Comparison of ENCODE assay signal across 13 cellular contexts in genomic region chr5:745272-746142, GRCh38. TPM values are rescaled to one million over a fixed set of nuclear protein-coding genes. Genes with fewer than 3 reads are reported as not detected.
DNase-seq lines count a peak whose midpoint lies in the region; ATAC-seq, FAIRE-seq and TF ChIP-seq lines count a peak whose summit lies in the region.
"Not testable (repeated sequence)": the region's sequence is repeated elsewhere in the genome, so short reads cannot be mapped to it uniquely, and the experiment has no call there.
"Had no signal": no experiment of that assay in that cellular context is flagged by ENCODE, and none has a peak within 500 bp of the region (broad histone marks: within the 10 kb centered on the region; RNA-seq: fewer than 3 reads in every experiment).

No MANE protein-coding gene starts in this region.

- TF ChIP-seq POLR2A in vagina (IDR thresholded peaks at IDR 0.05): not testable (repeated sequence)

- not testable (repeated sequence) for FAIRE-seq in kidney (lab: Jason Lieb, UNC)

- H3K27me3 ChIP-seq in vagina: not testable (repeated sequence)

- not testable (repeated sequence) for H3K4me3 ChIP-seq in kidney (ENCODE audit: low read length in 2 of 2); mucosa of descending colon; vagina

- H3K9ac ChIP-seq in kidney (ENCODE audit: low read length in 2 of 2): not testable (repeated sequence)

- DNase-seq in 8988T (peak; percentile 8), GM20000 (ENCODE audit: low spot score) (peak; percentile 0), kidney (peak; percentile 74), posterior vena cava (ENCODE audit: low spot score) (peak; percentile 84), vagina (ENCODE audit: extremely low spot score in 2 of 2) (peak; percentile 29 to 97)
- DNase-seq in activated effector memory CD4-positive, alpha-beta T cell treated with anti-CD3 and anti-CD28 coated beads, Interleukin-2, amount 50 U/mL, for 16 hours: peak; percentile 59
- not testable (repeated sequence) for DNase-seq in Right ventricle myocardium superior, mucosa of descending colon

- H3K4me1 ChIP-seq in kidney (ENCODE audit: control insufficient read depth in 1 of 2, insufficient read depth in 1 of 2, low read depth in 1 of 2, low read length in 2 of 2); mucosa of descending colon (ENCODE audit: low read depth); vagina: not testable (repeated sequence)

- not testable (repeated sequence) for H3K36me3 ChIP-seq in kidney (ENCODE audit: control insufficient read depth in 1 of 2, insufficient read depth in 2 of 2, low read length in 2 of 2); mucosa of descending colon (ENCODE audit: low read depth); vagina

- not testable (repeated sequence) for TF ChIP-seq CTCF in GM20000 (IDR thresholded peaks at IDR 0.05; ENCODE audit: extremely low read depth, missing control alignments); kidney (IDR thresholded peaks at IDR 0.05; ENCODE audit: borderline replicate concordance, extremely low read depth, insufficient read depth); mucosa of descending colon (IDR thresholded peaks at IDR 0.05); vagina (IDR thresholded peaks at IDR 0.05)

- ATAC-seq in Right ventricle myocardium superior (ENCODE audit: poor library complexity): peak; percentile 28
- ATAC-seq in mucosa of descending colon: peak; percentile 19

- H3K27ac ChIP-seq in kidney (ENCODE audit: low read depth in 2 of 2, low read length in 2 of 2); vagina: not testable (repeated sequence)

- not testable (repeated sequence) for H3K9me3 ChIP-seq in kidney (ENCODE audit: control insufficient read depth in 1 of 2, low read length in 2 of 2); mucosa of descending colon; vagina

- intact Hi-C loops in Right ventricle myocardium superior (cut with DNase I); mucosa of descending colon (cut with DNase I, micrococcal nuclease); posterior vena cava (cut with DNase I): not testable (repeated sequence)
- intact Hi-C loops in kidney (cut with DNase I) (loop anchor here (5.0 kb wide), 1 partner anchor 97 kb away; no protein-coding TSS in a partner anchor), vagina (cut with DNase I) (loop anchor here (2.0 kb wide), 1 partner anchor 95 kb away; no protein-coding TSS in a partner anchor)

RNA-seq across cellular contexts. Expression of gene ZDHHC11B, which starts 39.0 kb away (rescaled TPM):
- total RNA-seq in Right ventricle myocardium superior (18.8 TPM), kidney (5.4 TPM), mucosa of descending colon (1 to 10 TPM in 2 of 3 donors, under 1 TPM in 1; 0.41 to 6.4 (median 4.6) TPM), posterior vena cava (10 to 100 TPM in 1 of 2 donors, 1 to 10 TPM in 1; 9.1 to 14.9 TPM), vagina (2.7 TPM)
- 4.4 TPM for polyA plus RNA-seq in kidney (ENCODE audit: insufficient read depth, low read depth, low replicate concordance)
- total RNA-seq: GM23248, IMR-90, M059J had no signal
- polyA plus RNA-seq: AG04450; CD8-positive, alpha-beta memory T cell; GM23248 had no signal

RNA-seq across cellular contexts. Expression of gene TPPP, which starts 52.4 kb away (rescaled TPM):
- 39.7 TPM for total RNA-seq in Right ventricle myocardium superior
- 6.9 TPM for total RNA-seq in kidney
- polyA plus RNA-seq in kidney (ENCODE audit: insufficient read depth, low read depth, low replicate concordance): 5.8 TPM
- total RNA-seq in mucosa of descending colon: 10 to 100 TPM in 1 of 3 donors, 1 to 10 TPM in 2; 2.2 to 18.1 (median 2.2) TPM
- 10 to 100 TPM in 1 of 2 donors, 1 to 10 TPM in 1; 9.8 to 10.8 TPM for total RNA-seq in posterior vena cava
- total RNA-seq in vagina: 4.7 TPM
- total RNA-seq: GM23248 had no signal
- polyA plus RNA-seq: GM23248 had no signal
